32 cellular contexts compared by ENCODE assay signal in the genomic region with DNA sequence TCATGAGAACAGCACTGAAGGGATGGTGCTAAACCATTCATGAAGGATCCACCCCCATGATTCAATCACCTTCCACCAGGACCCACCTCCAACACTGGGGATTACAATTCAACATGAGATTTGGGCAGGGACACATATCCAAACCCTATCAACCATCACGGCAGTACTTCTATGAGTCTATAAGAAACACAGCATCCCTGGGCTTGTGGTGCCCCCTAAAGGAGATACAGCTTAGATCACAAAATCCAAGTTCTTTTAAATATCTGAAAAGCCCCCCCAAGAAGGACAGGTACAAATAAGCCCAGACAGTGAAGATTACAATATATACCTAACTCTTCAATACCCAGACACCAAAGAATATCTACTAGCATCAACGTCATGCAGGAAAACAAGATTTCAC.
DNase-seq lines count a peak whose midpoint lies in the region; ATAC-seq, FAIRE-seq and TF ChIP-seq lines count a peak whose summit lies in the region.
"Had no signal": no experiment of that assay in that cellular context is flagged by ENCODE, and none has a peak within 500 bp of the region (broad histone marks: within the 10 kb centered on the region; RNA-seq: fewer than 3 reads in every experiment).

No MANE protein-coding gene starts in this region.

- intact Hi-C loops in left ventricle myocardium inferior (cut with micrococcal nuclease): no loop called here
- intact Hi-C loops in left cardiac atrium (cut with DNase I): no loop called here

- H3K4me3 ChIP-seq in left ventricle myocardium inferior (no peak overlapping the region), cardiac fibroblast (replicated peaks in 1 of 2; ENCODE audit: low read depth in 2 of 2, low read length in 2 of 2) (no peak overlapping the region), osteoblast (ENCODE audit: insufficient read depth, low read length) (no peak overlapping the region)
- H3K4me3 ChIP-seq: ascending aorta; BLaER1 treated with 17β-estradiol and CSF1 and Interleukin-3, amounts not matched to agents 10 nM and 100 nM; esophagus muscularis mucosa; gastrocnemius medialis; GM12878; prostate gland; sigmoid colon; suprapubic skin had no signal

- H3K4me1 ChIP-seq in left ventricle myocardium inferior: no peaks in the 10 kb centered on the region
- H3K4me1 ChIP-seq in osteoblast (ENCODE audit: insufficient read depth, low read length): no peaks in the 10 kb centered on the region
- H3K4me1 ChIP-seq: ascending aorta; BLaER1 treated with 17β-estradiol and CSF1 and Interleukin-3, amounts not matched to agents 10 nM and 100 nM; esophagus muscularis mucosa; gastrocnemius medialis; prostate gland; sigmoid colon; suprapubic skin had no signal

- H4K20me1 ChIP-seq in osteoblast (ENCODE audit: insufficient read depth, low read length): no peaks in the 10 kb centered on the region
- H4K20me1 ChIP-seq: BLaER1 treated with 17β-estradiol and CSF1 and Interleukin-3, amounts not matched to agents 10 nM and 100 nM had no signal

- FAIRE-seq in RCC 7860 (lab: Jason Lieb, UNC): no peak
- FAIRE-seq: GM12878, TTC549, urothelium cell line had no signal

- no peaks in the 10 kb centered on the region for H3K27me3 ChIP-seq in left ventricle myocardium inferior (ENCODE audit: low read depth)
- H3K27me3 ChIP-seq in osteoblast (ENCODE audit: insufficient read depth, low read length): no peaks in the 10 kb centered on the region
- H3K27me3 ChIP-seq: ascending aorta; BLaER1 treated with 17β-estradiol and CSF1 and Interleukin-3, amounts not matched to agents 10 nM and 100 nM; esophagus muscularis mucosa; gastrocnemius medialis; neutrophil; sigmoid colon; suprapubic skin had no signal

- H3K36me3 ChIP-seq in left ventricle myocardium inferior (no peaks in the 10 kb centered on the region), osteoblast (ENCODE audit: insufficient read depth, low read length) (no peaks in the 10 kb centered on the region)
- H3K36me3 ChIP-seq: ascending aorta; BLaER1 treated with 17β-estradiol and CSF1 and Interleukin-3, amounts not matched to agents 10 nM and 100 nM; esophagus muscularis mucosa; gastrocnemius medialis; neutrophil; prostate gland; sigmoid colon; suprapubic skin had no signal

- H3K9me3 ChIP-seq in left ventricle myocardium inferior (replicated peaks) (peaks cover 39% of the 10 kb centered on the region), osteoblast (ENCODE audit: low read depth, low read length) (peaks cover 5% of the 10 kb centered on the region)
- H3K9me3 ChIP-seq: gastrocnemius medialis, neutrophil, prostate gland, SK-N-SH, suprapubic skin had no signal

- DNase-seq in left ventricle myocardium inferior (no peak), left cardiac atrium (no peak), LHCN-M2 (ENCODE audit: low read depth) (peak; percentile 5), cardiac fibroblast (ENCODE audit: low read depth in 2 of 2) (peak in 1 of 2 donors; percentile 33), osteoblast (ENCODE audit: insufficient read length, low spot score, missing footprints) (no peak), NK-92 (lab: John Stamatoyannopoulos, UW; ENCODE audit: unreplicated experiment) (no peak), RCC 7860 (ENCODE audit: low spot score) (no peak)
- DNase-seq: activated CD4-positive, CD25-positive, alpha-beta regulatory T cell treated with anti-CD3 and anti-CD28 coated beads, Interleukin-2, amount 50 U/mL, for 72 hours; activated effector memory CD4-positive, alpha-beta T cell treated with anti-CD3 and anti-CD28 coated beads, Interleukin-2, amount 50 U/mL, for 16 hours; activated naive CD8-positive, alpha-beta T cell treated with anti-CD3 and anti-CD28 coated beads for 36 hours; activated T-cell treated with anti-CD3 and anti-CD28 coated beads, Interleukin-2, amount 50 U/mL, for 1 hour; caudate nucleus; EL; gastrocnemius medialis; left colon; mesenchymal stem cell; NCI-H1436; NCI-H510A; sigmoid colon; SK-N-SH; stimulated activated CD4-positive, alpha-beta T cell treated with anti-CD3 and anti-CD28 coated beads, Interleukin-4, amount 100 ng/mL, for 4 hours had no signal

- no peak overlapping the region for H2AFZ ChIP-seq in osteoblast (ENCODE audit: low read length)

- H3K27ac ChIP-seq in left ventricle myocardium inferior (replicated peaks): no peak overlapping the region
- H3K27ac ChIP-seq in osteoblast (ENCODE audit: low read depth, low read length): no peak overlapping the region
- H3K27ac ChIP-seq: ascending aorta; BLaER1 treated with 17β-estradiol and CSF1 and Interleukin-3, amounts not matched to agents 10 nM and 100 nM; esophagus muscularis mucosa; gastrocnemius medialis; neutrophil; prostate gland; sigmoid colon; suprapubic skin had no signal

- ATAC-seq in left cardiac atrium: no peak
- ATAC-seq in HG03095 (IDR thresholded peaks at IDR 0.05; ENCODE audit: unreplicated experiment): no peak
- ATAC-seq: gastrocnemius medialis; GM12878; left colon; stimulated activated memory B cell treated with anti-CD40 and anti-IgM and Interleukin-4, amounts not matched to agents 10 μg/mL and 1 μg/mL and 100 μg/mL, for 72 hours had no signal

- peak; percentile 13 for TF ChIP-seq CTCF in left ventricle myocardium inferior (IDR thresholded peaks at IDR 0.05; ENCODE audit: borderline replicate concordance)
- peak; percentile 19 for TF ChIP-seq CTCF in cardiac fibroblast (IDR thresholded peaks at IDR 0.05; ENCODE audit: low read depth, low read length)
- peak; percentile 14 for TF ChIP-seq CTCF in osteoblast (IDR thresholded peaks at IDR 0.05; ENCODE audit: extremely low read depth, low read depth, low read length)

- H3K4me2 ChIP-seq in osteoblast (ENCODE audit: insufficient read depth, low read length): no peak overlapping the region
- H3K4me2 ChIP-seq: BLaER1 treated with 17β-estradiol and CSF1 and Interleukin-3, amounts not matched to agents 10 nM and 100 nM; SK-N-SH had no signal

- H3K79me2 ChIP-seq in osteoblast (ENCODE audit: insufficient read depth, low read length): no peaks in the 10 kb centered on the region
